ENCODE assay signal across 1 cellular context in the genomic region with DNA sequence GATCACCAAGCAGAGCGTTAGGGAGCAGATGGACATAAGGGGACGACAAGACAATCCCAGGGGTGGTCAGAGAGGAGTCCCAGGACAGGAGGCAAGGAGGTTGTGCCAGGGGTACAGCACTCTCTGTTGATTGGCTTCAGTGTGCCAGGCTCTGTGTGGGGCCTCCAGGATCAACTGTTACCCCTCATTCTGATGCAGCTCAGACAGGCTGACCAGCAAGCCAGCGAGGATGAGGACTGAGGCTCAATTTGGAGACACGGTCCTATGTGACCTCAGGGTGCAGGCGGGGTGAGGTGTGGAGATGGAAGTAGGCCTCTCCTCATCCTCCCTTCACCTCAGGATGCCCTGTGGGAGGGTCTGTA.
TF ChIP-seq lines count a peak whose summit lies in the region.

No MANE protein-coding gene starts in this region.

TF ChIP-seq in endothelial cell of umbilical vein, 7 proteins besides CTCF, POLR2A, EP300 and RAD21 (continued from another document):
- TF ChIP-seq, protein P1, sequence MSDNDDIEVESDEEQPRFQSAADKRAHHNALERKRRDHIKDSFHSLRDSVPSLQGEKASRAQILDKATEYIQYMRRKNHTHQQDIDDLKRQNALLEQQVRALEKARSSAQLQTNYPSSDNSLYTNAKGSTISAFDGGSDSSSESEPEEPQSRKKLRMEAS (IDR thresholded peaks at IDR 0.05; ENCODE audit: insufficient read depth, insufficient read length) = no peak
- no peak for TF ChIP-seq FOS (IDR thresholded peaks at IDR 0.05; ENCODE audit: borderline replicate concordance, insufficient read depth, low read length)
TF ChIP-seq in endothelial cell of umbilical vein: peak in this region for 0.
